ENCODE assay signal across 1 cellular context in the genomic region with DNA sequence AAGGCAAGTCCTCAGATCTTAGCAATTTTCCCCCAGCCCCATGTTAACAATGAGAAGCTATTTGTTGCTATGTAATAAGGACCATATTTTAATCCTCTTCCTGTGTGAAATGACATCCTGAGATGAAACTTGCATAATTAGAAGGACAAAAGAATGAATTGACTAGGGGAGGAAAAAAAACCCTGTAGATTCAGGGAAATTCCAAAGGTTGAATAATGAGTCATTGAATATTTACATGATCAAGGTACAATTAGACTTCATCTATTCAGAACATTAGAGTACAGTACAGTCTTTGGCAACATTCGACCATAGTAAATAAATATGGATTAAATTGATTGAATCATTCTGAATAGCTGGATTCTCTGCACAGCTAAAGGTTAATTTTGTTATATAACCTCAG.
TF ChIP-seq lines count a peak whose summit lies in the region.

No MANE protein-coding gene starts in this region.

TF ChIP-seq in HepG2, 621 proteins besides CTCF, POLR2A, EP300 and RAD21 (continued from another document and continues in another):
- TF ChIP-seq, protein P1, sequence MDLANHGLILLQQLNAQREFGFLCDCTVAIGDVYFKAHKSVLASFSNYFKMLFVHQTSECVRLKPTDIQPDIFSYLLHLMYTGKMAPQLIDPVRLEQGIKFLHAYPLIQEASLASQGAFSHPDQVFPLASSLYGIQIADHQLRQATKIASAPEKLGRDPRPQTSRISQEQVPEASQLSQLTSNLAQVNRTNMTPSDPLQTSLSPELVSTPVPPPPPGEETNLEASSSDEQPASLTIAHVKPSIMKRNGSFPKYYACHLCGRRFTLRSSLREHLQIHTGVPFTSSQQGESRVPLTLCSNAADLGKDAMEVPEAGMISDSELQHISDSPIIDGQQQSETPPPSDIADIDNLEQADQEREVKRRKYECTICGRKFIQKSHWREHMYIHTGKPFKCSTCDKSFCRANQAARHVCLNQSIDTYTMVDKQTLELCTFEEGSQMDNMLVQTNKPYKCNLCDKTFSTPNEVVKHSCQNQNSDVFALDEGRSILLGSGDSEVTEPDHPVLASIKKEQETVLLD (CRISPR knock-in tag; IDR thresholded peaks at IDR 0.05; ENCODE audit: low read depth) = no peak
- TF ChIP-seq NCOR1 (IDR thresholded peaks at IDR 0.05; ENCODE audit: borderline replicate concordance, low read length) = peak; percentile 89; the same call in 1 of the 2 replicates
- TF ChIP-seq ZNF468 (CRISPR knock-in tag; IDR thresholded peaks at IDR 0.05) = no peak
- TF ChIP-seq PAWR (CRISPR knock-in tag; IDR thresholded peaks at IDR 0.05; ENCODE audit: borderline replicate concordance) = no peak
- no peak for TF ChIP-seq MYC (CRISPR knock-in tag; IDR thresholded peaks at IDR 0.05; ENCODE audit: borderline replicate concordance)
- TF ChIP-seq, protein P2, sequence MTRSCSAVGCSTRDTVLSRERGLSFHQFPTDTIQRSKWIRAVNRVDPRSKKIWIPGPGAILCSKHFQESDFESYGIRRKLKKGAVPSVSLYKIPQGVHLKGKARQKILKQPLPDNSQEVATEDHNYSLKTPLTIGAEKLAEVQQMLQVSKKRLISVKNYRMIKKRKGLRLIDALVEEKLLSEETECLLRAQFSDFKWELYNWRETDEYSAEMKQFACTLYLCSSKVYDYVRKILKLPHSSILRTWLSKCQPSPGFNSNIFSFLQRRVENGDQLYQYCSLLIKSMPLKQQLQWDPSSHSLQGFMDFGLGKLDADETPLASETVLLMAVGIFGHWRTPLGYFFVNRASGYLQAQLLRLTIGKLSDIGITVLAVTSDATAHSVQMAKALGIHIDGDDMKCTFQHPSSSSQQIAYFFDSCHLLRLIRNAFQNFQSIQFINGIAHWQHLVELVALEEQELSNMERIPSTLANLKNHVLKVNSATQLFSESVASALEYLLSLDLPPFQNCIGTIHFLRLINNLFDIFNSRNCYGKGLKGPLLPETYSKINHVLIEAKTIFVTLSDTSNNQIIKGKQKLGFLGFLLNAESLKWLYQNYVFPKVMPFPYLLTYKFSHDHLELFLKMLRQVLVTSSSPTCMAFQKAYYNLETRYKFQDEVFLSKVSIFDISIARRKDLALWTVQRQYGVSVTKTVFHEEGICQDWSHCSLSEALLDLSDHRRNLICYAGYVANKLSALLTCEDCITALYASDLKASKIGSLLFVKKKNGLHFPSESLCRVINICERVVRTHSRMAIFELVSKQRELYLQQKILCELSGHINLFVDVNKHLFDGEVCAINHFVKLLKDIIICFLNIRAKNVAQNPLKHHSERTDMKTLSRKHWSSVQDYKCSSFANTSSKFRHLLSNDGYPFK (CRISPR knock-in tag; IDR thresholded peaks at IDR 0.05; ENCODE audit: borderline replicate concordance) = no peak
- TF ChIP-seq, protein P3, sequence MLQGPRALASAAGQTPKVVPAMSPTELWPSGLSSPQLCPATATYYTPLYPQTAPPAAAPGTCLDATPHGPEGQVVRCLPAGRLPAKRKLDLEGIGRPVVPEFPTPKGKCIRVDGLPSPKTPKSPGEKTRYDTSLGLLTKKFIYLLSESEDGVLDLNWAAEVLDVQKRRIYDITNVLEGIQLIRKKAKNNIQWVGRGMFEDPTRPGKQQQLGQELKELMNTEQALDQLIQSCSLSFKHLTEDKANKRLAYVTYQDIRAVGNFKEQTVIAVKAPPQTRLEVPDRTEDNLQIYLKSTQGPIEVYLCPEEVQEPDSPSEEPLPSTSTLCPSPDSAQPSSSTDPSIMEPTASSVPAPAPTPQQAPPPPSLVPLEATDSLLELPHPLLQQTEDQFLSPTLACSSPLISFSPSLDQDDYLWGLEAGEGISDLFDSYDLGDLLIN (CRISPR knock-in tag; IDR thresholded peaks at IDR 0.05; ENCODE audit: borderline replicate concordance) = no peak
- TF ChIP-seq, protein P4, sequence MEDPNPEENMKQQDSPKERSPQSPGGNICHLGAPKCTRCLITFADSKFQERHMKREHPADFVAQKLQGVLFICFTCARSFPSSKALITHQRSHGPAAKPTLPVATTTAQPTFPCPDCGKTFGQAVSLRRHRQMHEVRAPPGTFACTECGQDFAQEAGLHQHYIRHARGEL (CRISPR knock-in tag; IDR thresholded peaks at IDR 0.05) = no peak
- TF ChIP-seq ZSCAN20 (CRISPR knock-in tag; IDR thresholded peaks at IDR 0.05; ENCODE audit: borderline replicate concordance) = no peak
- TF ChIP-seq NFE2 (CRISPR knock-in tag; IDR thresholded peaks at IDR 0.05) = no peak
- 0 out of 2 replicates have a peak, but pooled peaks have one; percentile 17 for TF ChIP-seq RFX3 (CRISPR knock-in tag; IDR thresholded peaks at IDR 0.05)
- no peak for TF ChIP-seq RFXAP (CRISPR knock-in tag; IDR thresholded peaks at IDR 0.05; ENCODE audit: borderline replicate concordance)
- no peak for TF ChIP-seq ZNF788 (CRISPR knock-in tag; IDR thresholded peaks at IDR 0.05; ENCODE audit: borderline replicate concordance)
- TF ChIP-seq RNF2 (conservative IDR thresholded peaks at IDR 0.05; ENCODE audit: low read depth) = no peak
- TF ChIP-seq PPARG (CRISPR knock-in tag; conservative IDR thresholded peaks at IDR 0.05) = peak; percentile 76
- TF ChIP-seq HNF4G (IDR thresholded peaks at IDR 0.05; ENCODE audit: borderline replicate concordance, low read depth, low read length) = peak; percentile 75
- TF ChIP-seq HNF4G (CRISPR knock-in tag; IDR thresholded peaks at IDR 0.05; ENCODE audit: borderline replicate concordance, low read depth) = no peak
- peak; percentile 44; the same call in 1 of the 2 replicates for TF ChIP-seq SAP130 (CRISPR knock-in tag; IDR thresholded peaks at IDR 0.05; ENCODE audit: low read depth)
- TF ChIP-seq, protein P5, sequence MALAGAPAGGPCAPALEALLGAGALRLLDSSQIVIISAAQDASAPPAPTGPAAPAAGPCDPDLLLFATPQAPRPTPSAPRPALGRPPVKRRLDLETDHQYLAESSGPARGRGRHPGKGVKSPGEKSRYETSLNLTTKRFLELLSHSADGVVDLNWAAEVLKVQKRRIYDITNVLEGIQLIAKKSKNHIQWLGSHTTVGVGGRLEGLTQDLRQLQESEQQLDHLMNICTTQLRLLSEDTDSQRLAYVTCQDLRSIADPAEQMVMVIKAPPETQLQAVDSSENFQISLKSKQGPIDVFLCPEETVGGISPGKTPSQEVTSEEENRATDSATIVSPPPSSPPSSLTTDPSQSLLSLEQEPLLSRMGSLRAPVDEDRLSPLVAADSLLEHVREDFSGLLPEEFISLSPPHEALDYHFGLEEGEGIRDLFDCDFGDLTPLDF (CRISPR knock-in tag; IDR thresholded peaks at IDR 0.05) = no peak
- TF ChIP-seq XRCC5 (optimal IDR thresholded peaks at IDR 0.05; ENCODE audit: low read length) = no peak
- TF ChIP-seq SRY (CRISPR knock-in tag; IDR thresholded peaks at IDR 0.05) = no peak
- TF ChIP-seq KDM5A (IDR thresholded peaks at IDR 0.05; ENCODE audit: borderline replicate concordance, low read length) = no peak
- TF ChIP-seq FOXA3 (CRISPR knock-in tag; IDR thresholded peaks at IDR 0.05) = peak; percentile 66
- peak; percentile 25; the same call in 1 of the 2 replicates for TF ChIP-seq THAP11 (CRISPR knock-in tag; IDR thresholded peaks at IDR 0.05)
- no peak for TF ChIP-seq HOXA5 (CRISPR knock-in tag; IDR thresholded peaks at IDR 0.05)
- no peak for TF ChIP-seq PCBP1 (IDR thresholded peaks at IDR 0.05; ENCODE audit: borderline replicate concordance, low read depth, low read length)
- peak; percentile 86; the same call in 1 of the 2 replicates for TF ChIP-seq FOSL1 (CRISPR knock-in tag; IDR thresholded peaks at IDR 0.05; ENCODE audit: borderline replicate concordance)
- TF ChIP-seq, protein P6, sequence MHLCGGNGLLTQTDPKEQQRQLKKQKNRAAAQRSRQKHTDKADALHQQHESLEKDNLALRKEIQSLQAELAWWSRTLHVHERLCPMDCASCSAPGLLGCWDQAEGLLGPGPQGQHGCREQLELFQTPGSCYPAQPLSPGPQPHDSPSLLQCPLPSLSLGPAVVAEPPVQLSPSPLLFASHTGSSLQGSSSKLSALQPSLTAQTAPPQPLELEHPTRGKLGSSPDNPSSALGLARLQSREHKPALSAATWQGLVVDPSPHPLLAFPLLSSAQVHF (CRISPR knock-in tag; IDR thresholded peaks at IDR 0.05) = no peak
- no peak for TF ChIP-seq SKI (IDR thresholded peaks at IDR 0.05; ENCODE audit: partially characterized antibody)
- no peak for TF ChIP-seq ZFX (CRISPR knock-in tag; IDR thresholded peaks at IDR 0.05; ENCODE audit: low read depth)
- TF ChIP-seq, protein P7, sequence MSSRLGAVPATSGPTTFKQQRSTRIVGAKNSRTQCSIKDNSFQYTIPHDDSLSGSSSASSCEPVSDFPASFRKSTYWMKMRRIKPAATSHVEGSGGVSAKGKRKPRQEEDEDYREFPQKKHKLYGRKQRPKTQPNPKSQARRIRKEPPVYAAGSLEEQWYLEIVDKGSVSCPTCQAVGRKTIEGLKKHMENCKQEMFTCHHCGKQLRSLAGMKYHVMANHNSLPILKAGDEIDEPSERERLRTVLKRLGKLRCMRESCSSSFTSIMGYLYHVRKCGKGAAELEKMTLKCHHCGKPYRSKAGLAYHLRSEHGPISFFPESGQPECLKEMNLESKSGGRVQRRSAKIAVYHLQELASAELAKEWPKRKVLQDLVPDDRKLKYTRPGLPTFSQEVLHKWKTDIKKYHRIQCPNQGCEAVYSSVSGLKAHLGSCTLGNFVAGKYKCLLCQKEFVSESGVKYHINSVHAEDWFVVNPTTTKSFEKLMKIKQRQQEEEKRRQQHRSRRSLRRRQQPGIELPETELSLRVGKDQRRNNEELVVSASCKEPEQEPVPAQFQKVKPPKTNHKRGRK (CRISPR knock-in tag; IDR thresholded peaks at IDR 0.05) = no peak
- TF ChIP-seq, protein P8, sequence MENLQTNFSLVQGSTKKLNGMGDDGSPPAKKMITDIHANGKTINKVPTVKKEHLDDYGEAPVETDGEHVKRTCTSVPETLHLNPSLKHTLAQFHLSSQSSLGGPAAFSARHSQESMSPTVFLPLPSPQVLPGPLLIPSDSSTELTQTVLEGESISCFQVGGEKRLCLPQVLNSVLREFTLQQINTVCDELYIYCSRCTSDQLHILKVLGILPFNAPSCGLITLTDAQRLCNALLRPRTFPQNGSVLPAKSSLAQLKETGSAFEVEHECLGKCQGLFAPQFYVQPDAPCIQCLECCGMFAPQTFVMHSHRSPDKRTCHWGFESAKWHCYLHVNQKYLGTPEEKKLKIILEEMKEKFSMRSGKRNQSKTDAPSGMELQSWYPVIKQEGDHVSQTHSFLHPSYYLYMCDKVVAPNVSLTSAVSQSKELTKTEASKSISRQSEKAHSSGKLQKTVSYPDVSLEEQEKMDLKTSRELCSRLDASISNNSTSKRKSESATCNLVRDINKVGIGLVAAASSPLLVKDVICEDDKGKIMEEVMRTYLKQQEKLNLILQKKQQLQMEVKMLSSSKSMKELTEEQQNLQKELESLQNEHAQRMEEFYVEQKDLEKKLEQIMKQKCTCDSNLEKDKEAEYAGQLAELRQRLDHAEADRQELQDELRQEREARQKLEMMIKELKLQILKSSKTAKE (CRISPR knock-in tag; IDR thresholded peaks at IDR 0.05; ENCODE audit: borderline replicate concordance) = no peak
- no peak for TF ChIP-seq ZNF564 (CRISPR knock-in tag; IDR thresholded peaks at IDR 0.05)
- no peak for TF ChIP-seq BHLHE40 (IDR thresholded peaks at IDR 0.05; ENCODE audit: low read length)
- TF ChIP-seq ESRRA (CRISPR knock-in tag; IDR thresholded peaks at IDR 0.05; ENCODE audit: low read depth) = no peak
- no peak for TF ChIP-seq CREB1 (IDR thresholded peaks at IDR 0.05)
- TF ChIP-seq CREB1 (CRISPR knock-in tag; IDR thresholded peaks at IDR 0.05) = peak; percentile 70
- TF ChIP-seq SOX5 (CRISPR knock-in tag; IDR thresholded peaks at IDR 0.05; ENCODE audit: borderline replicate concordance) = peak; percentile 87
- TF ChIP-seq, protein P9, sequence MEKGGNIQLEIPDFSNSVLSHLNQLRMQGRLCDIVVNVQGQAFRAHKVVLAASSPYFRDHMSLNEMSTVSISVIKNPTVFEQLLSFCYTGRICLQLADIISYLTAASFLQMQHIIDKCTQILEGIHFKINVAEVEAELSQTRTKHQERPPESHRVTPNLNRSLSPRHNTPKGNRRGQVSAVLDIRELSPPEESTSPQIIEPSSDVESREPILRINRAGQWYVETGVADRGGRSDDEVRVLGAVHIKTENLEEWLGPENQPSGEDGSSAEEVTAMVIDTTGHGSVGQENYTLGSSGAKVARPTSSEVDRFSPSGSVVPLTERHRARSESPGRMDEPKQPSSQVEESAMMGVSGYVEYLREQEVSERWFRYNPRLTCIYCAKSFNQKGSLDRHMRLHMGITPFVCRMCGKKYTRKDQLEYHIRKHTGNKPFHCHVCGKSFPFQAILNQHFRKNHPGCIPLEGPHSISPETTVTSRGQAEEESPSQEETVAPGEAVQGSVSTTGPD (CRISPR knock-in tag; IDR thresholded peaks at IDR 0.05) = no peak
- TF ChIP-seq, protein P10, sequence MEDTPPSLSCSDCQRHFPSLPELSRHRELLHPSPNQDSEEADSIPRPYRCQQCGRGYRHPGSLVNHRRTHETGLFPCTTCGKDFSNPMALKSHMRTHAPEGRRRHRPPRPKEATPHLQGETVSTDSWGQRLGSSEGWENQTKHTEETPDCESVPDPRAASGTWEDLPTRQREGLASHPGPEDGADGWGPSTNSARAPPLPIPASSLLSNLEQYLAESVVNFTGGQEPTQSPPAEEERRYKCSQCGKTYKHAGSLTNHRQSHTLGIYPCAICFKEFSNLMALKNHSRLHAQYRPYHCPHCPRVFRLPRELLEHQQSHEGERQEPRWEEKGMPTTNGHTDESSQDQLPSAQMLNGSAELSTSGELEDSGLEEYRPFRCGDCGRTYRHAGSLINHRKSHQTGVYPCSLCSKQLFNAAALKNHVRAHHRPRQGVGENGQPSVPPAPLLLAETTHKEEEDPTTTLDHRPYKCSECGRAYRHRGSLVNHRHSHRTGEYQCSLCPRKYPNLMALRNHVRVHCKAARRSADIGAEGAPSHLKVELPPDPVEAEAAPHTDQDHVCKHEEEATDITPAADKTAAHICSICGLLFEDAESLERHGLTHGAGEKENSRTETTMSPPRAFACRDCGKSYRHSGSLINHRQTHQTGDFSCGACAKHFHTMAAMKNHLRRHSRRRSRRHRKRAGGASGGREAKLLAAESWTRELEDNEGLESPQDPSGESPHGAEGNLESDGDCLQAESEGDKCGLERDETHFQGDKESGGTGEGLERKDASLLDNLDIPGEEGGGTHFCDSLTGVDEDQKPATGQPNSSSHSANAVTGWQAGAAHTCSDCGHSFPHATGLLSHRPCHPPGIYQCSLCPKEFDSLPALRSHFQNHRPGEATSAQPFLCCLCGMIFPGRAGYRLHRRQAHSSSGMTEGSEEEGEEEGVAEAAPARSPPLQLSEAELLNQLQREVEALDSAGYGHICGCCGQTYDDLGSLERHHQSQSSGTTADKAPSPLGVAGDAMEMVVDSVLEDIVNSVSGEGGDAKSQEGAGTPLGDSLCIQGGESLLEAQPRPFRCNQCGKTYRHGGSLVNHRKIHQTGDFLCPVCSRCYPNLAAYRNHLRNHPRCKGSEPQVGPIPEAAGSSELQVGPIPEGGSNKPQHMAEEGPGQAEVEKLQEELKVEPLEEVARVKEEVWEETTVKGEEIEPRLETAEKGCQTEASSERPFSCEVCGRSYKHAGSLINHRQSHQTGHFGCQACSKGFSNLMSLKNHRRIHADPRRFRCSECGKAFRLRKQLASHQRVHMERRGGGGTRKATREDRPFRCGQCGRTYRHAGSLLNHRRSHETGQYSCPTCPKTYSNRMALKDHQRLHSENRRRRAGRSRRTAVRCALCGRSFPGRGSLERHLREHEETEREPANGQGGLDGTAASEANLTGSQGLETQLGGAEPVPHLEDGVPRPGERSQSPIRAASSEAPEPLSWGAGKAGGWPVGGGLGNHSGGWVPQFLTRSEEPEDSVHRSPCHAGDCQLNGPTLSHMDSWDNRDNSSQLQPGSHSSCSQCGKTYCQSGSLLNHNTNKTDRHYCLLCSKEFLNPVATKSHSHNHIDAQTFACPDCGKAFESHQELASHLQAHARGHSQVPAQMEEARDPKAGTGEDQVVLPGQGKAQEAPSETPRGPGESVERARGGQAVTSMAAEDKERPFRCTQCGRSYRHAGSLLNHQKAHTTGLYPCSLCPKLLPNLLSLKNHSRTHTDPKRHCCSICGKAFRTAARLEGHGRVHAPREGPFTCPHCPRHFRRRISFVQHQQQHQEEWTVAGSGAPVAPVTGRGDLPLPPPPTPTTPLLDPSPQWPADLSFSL (CRISPR knock-in tag; IDR thresholded peaks at IDR 0.05) = no peak
- TF ChIP-seq SP4 (CRISPR knock-in tag; IDR thresholded peaks at IDR 0.05) = no peak
